Comparison of ENCODE assay signal across 20 cellular contexts in genomic region chr5:180717989-180718388, GRCh38. TPM values are rescaled to one million over a fixed set of nuclear protein-coding genes. Genes with fewer than 3 reads are reported as not detected.
DNase-seq lines count a peak whose midpoint lies in the region; ATAC-seq and TF ChIP-seq lines count a peak whose summit lies in the region.
"Had no signal": no experiment of that assay in that cellular context is flagged by ENCODE, and none has a peak within 500 bp of the region (broad histone marks: within the 10 kb centered on the region; RNA-seq: fewer than 3 reads in every experiment).

No MANE protein-coding gene starts in this region.

- no peaks in the 10 kb centered on the region for H3K36me3 ChIP-seq in OCI-LY7 (ENCODE audit: insufficient read depth, low read length)
- H3K36me3 ChIP-seq: cardiac muscle cell, stomach had no signal

- intact Hi-C loops in OCI-LY7 (cut with micrococcal nuclease; ENCODE audit: unreplicated experiment) = no loop called here

- peak overlapping the region in 6 of 10 donors; percentile 5 to 73 (median 58) for H3K27ac Mint-ChIP-seq in naive thymus-derived CD8-positive, alpha-beta T cell
- no peak overlapping the region for H3K27ac Mint-ChIP-seq in glutamatergic neuron (ENCODE audit: unreplicated experiment)
- H3K27ac Mint-ChIP-seq: activated CD4-positive, alpha-beta memory T cell treated with anti-CD3 and anti-CD28 coated beads, Interleukin-2, amount 10 ng/mL, durations not matched to agents 7 days and 5 days; T-helper 17 cell had no signal

- POLR2A ChIA-PET in naive thymus-derived CD8-positive, alpha-beta T cell (lab: Charles Lee) = interaction anchor here (0.9 to 5.4 kb wide), 4 partner anchors 19 to 42 kb away, joined by 3 to 29 read pairs (median 7); no protein-coding TSS in a partner anchor
- POLR2A ChIA-PET in OCI-LY7 (lab: Charles Lee) = no interaction called here

- no peak overlapping the region for H2AFZ ChIP-seq in OCI-LY7 (ENCODE audit: low read length)
- H2AFZ ChIP-seq: parathyroid adenoma had no signal

- no peak for DNase-seq in naive thymus-derived CD8-positive, alpha-beta T cell
- DNase-seq in glutamatergic neuron (no peak), putamen (ENCODE audit: low spot score) (no peak), OCI-LY7 (ENCODE audit: low spot score) (no peak)
- DNase-seq: activated effector memory CD4-positive, alpha-beta T cell treated with Interleukin-2 at 50 U/mL for 16 hours; kidney; NCI-H1436; stomach; T-helper 17 cell had no signal

- CTCF ChIA-PET in OCI-LY7 (lab: Charles Lee; ENCODE audit: unreplicated experiment) = no interaction called here

- no peaks in the 10 kb centered on the region for H3K4me1 ChIP-seq in OCI-LY7 (ENCODE audit: insufficient read depth, low read length, poor library complexity, severe bottlenecking)
- H3K4me1 ChIP-seq: foreskin keratinocyte, parathyroid adenoma, stomach had no signal

- H3K9me3 ChIP-seq in OCI-LY7 (ENCODE audit: low read length) = no peaks in the 10 kb centered on the region

- BruUV-seq in OCI-LY7 (replicated peaks; lab: Mats Ljungman, UMichigan) = no TSS peak

- H3K4me3 Mint-ChIP-seq in naive thymus-derived CD8-positive, alpha-beta T cell = no peak overlapping the region
- H3K4me3 Mint-ChIP-seq in glutamatergic neuron (ENCODE audit: unreplicated experiment) = no peak overlapping the region
- H3K4me3 Mint-ChIP-seq: activated CD4-positive, alpha-beta memory T cell treated with anti-CD3 and anti-CD28 coated beads, Interleukin-2, amount 10 ng/mL, durations not matched to agents 7 days and 5 days; T-helper 17 cell had no signal

- no peak overlapping the region for H3K27ac ChIP-seq in OCI-LY7 (ENCODE audit: low read depth, low read length, poor library complexity, severe bottlenecking)
- H3K27ac ChIP-seq: cardiac muscle cell, foreskin keratinocyte, parathyroid adenoma, stomach, VCaP had no signal

- H3K9me3 Mint-ChIP-seq in naive thymus-derived CD8-positive, alpha-beta T cell = peaks cover 0 to 15% (median 6%) of the 10 kb centered on the region in 9 donors
- no peaks in the 10 kb centered on the region for H3K9me3 Mint-ChIP-seq in glutamatergic neuron (ENCODE audit: unreplicated experiment)
- H3K9me3 Mint-ChIP-seq: activated CD4-positive, alpha-beta memory T cell treated with anti-CD3 and anti-CD28 coated beads, Interleukin-2, amount 10 ng/mL, durations not matched to agents 7 days and 5 days had no signal

- ATAC-seq in GM18498 (IDR thresholded peaks at IDR 0.05; ENCODE audit: unreplicated experiment) (peak; percentile 45), GM19351 (IDR thresholded peaks at IDR 0.05; ENCODE audit: unreplicated experiment) (peak; percentile 95), HG03342 (IDR thresholded peaks at IDR 0.05; ENCODE audit: unreplicated experiment) (peak; percentile 89)
- no peak for ATAC-seq in naive thymus-derived CD8-positive, alpha-beta T cell
- ATAC-seq: T-helper 17 cell had no signal

- TF ChIP-seq CTCF in glutamatergic neuron (IDR thresholded peaks at IDR 0.05; ENCODE audit: partially characterized antibody, unreplicated experiment) (no peak), OCI-LY7 (conservative IDR thresholded peaks at IDR 0.05; ENCODE audit: low read length) (no peak)

- peaks cover 5 to 18% (median 16%) of the 10 kb centered on the region in 4 donors for H3K4me1 Mint-ChIP-seq in naive thymus-derived CD8-positive, alpha-beta T cell
- H3K4me1 Mint-ChIP-seq in glutamatergic neuron (ENCODE audit: low read depth, unreplicated experiment) = no peaks in the 10 kb centered on the region

- no peak overlapping the region for H3K4me2 ChIP-seq in OCI-LY7 (ENCODE audit: low read length)

- peaks cover 0 to 7% (median 0%) of the 10 kb centered on the region in 3 donors for H3K36me3 Mint-ChIP-seq in naive thymus-derived CD8-positive, alpha-beta T cell
- no peaks in the 10 kb centered on the region for H3K36me3 Mint-ChIP-seq in glutamatergic neuron (ENCODE audit: unreplicated experiment)

- no peaks in the 10 kb centered on the region for H3K9me2 ChIP-seq in OCI-LY7 (ENCODE audit: insufficient read depth, low read length)

- peaks cover 0 to 4% (median 0%) of the 10 kb centered on the region in 5 donors for H3K27me3 Mint-ChIP-seq in naive thymus-derived CD8-positive, alpha-beta T cell
- H3K27me3 Mint-ChIP-seq in glutamatergic neuron (ENCODE audit: unreplicated experiment) = peaks cover 1% of the 10 kb centered on the region

- H3K4me3 ChIP-seq in OCI-LY7 (ENCODE audit: low read depth, low read length, poor library complexity, severe bottlenecking) = no peak overlapping the region
- H3K4me3 ChIP-seq: cardiac muscle cell, stomach had no signal

- no peaks in the 10 kb centered on the region for H3K79me2 ChIP-seq in OCI-LY7 (ENCODE audit: insufficient read depth, low read depth, low read length)
- H3K79me2 ChIP-seq: parathyroid adenoma had no signal

- no peaks in the 10 kb centered on the region for H4K20me1 ChIP-seq in OCI-LY7 (ENCODE audit: insufficient read depth, low read length)

RNA-seq across cellular contexts. Expression of gene OR2Y1, which starts 21.9 kb away (rescaled TPM):
- total RNA-seq in naive thymus-derived CD8-positive, alpha-beta T cell = not detected
- not detected for polyA plus RNA-seq in naive thymus-derived CD8-positive, alpha-beta T cell
- total RNA-seq in glutamatergic neuron (ENCODE audit: unreplicated experiment) = not detected
- total RNA-seq in OCI-LY7 (2014; rRNA removed; shearing (Covaris generic)) = not detected in 2 replicates
- total RNA-seq in OCI-LY7 (2022) = not detected in 2 replicates
- total RNA-seq: activated CD4-positive, alpha-beta memory T cell treated with anti-CD3 and anti-CD28 coated beads, Interleukin-2, amount 10 ng/mL, durations not matched to agents 7 days and 5 days; cardiac muscle cell; dermis blood vessel endothelial cell; epithelial cell of proximal tubule; foreskin keratinocyte; kidney; SK-MEL-5; stomach; T-helper 17 cell had no signal
- polyA plus RNA-seq: cardiac muscle cell, foreskin keratinocyte, stomach had no signal

Comparison
In these comparisons a context has a peak if more than half of its experiments do, and no peak if none do; other contexts are left out.
1. ATAC-seq: peak in GM18498 (single experiment), GM19351 (single experiment) and HG03342 (single experiment); none in naive thymus-derived CD8-positive, alpha-beta T cell (0 of 2).